22 cellular contexts compared by ENCODE assay signal in the genomic region with DNA sequence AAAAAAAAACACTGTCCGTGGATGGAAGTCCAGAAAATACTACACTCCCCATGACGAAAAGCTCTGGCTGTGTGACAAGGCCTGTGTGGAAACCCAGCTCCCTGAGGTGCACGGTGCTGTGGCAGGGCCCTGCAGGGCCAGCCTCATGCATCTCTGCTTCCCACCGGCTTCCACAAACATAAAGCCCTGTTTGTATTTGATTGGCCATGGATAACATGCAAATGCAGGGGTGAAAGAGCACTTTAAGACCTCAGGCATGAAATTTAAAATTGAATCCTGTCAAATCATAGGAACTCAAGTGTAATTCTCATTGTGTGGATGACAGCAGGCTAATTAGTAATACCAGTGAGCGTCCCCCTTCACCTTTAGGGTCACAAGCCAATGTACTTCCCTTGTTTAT.
"Had no signal": no experiment of that assay in that cellular context is flagged by ENCODE, and none has a peak within 500 bp of the region (broad histone marks: within the 10 kb centered on the region; RNA-seq: fewer than 3 reads in every experiment).

No MANE protein-coding gene starts in this region.

- H3K4me1 Mint-ChIP-seq: activated CD4-positive, alpha-beta T cell treated with anti-CD3 and anti-CD28 coated beads for 36 hours; activated naive CD8-positive, alpha-beta T cell treated with anti-CD3 and anti-CD28 coated beads for 36 hours; activated T-helper 17 cell treated with anti-CD3 and anti-CD28 coated beads, Interleukin-2, amount 50 U/mL, for 72 hours; nephron had no signal

- H3K4me3 Mint-ChIP-seq: activated CD4-positive, alpha-beta memory T cell treated with anti-CD3 and anti-CD28 coated beads for 36 hours; activated CD4-positive, alpha-beta T cell treated with anti-CD3 and anti-CD28 coated beads for 36 hours; activated naive CD8-positive, alpha-beta T cell treated with anti-CD3 and anti-CD28 coated beads for 36 hours; activated T-helper 17 cell treated with anti-CD3 and anti-CD28 coated beads, Interleukin-2, amount 50 U/mL, for 72 hours; nephron had no signal

- H3K4me3 ChIP-seq: esophagus muscularis mucosa, smooth muscle cell, stomach, upper lobe of left lung had no signal

- H3K36me3 ChIP-seq: esophagus muscularis mucosa, stomach, upper lobe of left lung, WERI-Rb-1 had no signal

- DNase-seq: activated CD4-positive, alpha-beta memory T cell treated with anti-CD3 and anti-CD28 coated beads for 36 hours; activated CD4-positive, alpha-beta T cell treated with anti-CD3 and anti-CD28 coated beads for 36 hours; activated naive CD4-positive, alpha-beta T cell; activated naive CD8-positive, alpha-beta T cell treated with anti-CD3 and anti-CD28 coated beads for 36 hours; activated T-cell treated with anti-CD3 and anti-CD28 coated beads, Interleukin-2, amount 50 U/mL, for 1 hour; amniotic stem cell; effector CD8-positive, alpha-beta T cell; midbrain; stimulated activated CD4-positive, alpha-beta T cell treated with anti-CD3 and anti-CD28 coated beads, Interleukin-4, amount 100 ng/mL, for 1 hour; stomach; SW 1271; T-helper 2 cell; upper lobe of left lung; WERI-Rb-1 had no signal

- FAIRE-seq: endothelial cell of umbilical vein, keratinocyte had no signal

- H3K4me2 ChIP-seq: smooth muscle cell had no signal

- H3K27ac ChIP-seq: esophagus muscularis mucosa, stomach, upper lobe of left lung, WERI-Rb-1 had no signal

- ATAC-seq: activated CD4-positive, alpha-beta T cell treated with anti-CD3 and anti-CD28 coated beads for 36 hours; activated T-helper 17 cell treated with anti-CD3 and anti-CD28 coated beads, Interleukin-2, amount 50 U/mL, for 72 hours; left lobe of liver; sciatic nerve had no signal

- H3K27me3 ChIP-seq: upper lobe of left lung had no signal

- H3K27ac Mint-ChIP-seq: activated CD4-positive, alpha-beta memory T cell treated with anti-CD3 and anti-CD28 coated beads for 36 hours; activated CD4-positive, alpha-beta T cell treated with anti-CD3 and anti-CD28 coated beads for 36 hours; activated naive CD8-positive, alpha-beta T cell treated with anti-CD3 and anti-CD28 coated beads for 36 hours; activated T-helper 17 cell treated with anti-CD3 and anti-CD28 coated beads, Interleukin-2, amount 50 U/mL, for 72 hours; nephron had no signal

- H3K36me3 Mint-ChIP-seq: activated CD4-positive, alpha-beta memory T cell treated with anti-CD3 and anti-CD28 coated beads for 36 hours; activated naive CD8-positive, alpha-beta T cell treated with anti-CD3 and anti-CD28 coated beads for 36 hours had no signal

- H3K4me1 ChIP-seq: esophagus muscularis mucosa, stomach, upper lobe of left lung had no signal
